Comparison of ENCODE assay signal across 9 cellular contexts in the genomic region with DNA sequence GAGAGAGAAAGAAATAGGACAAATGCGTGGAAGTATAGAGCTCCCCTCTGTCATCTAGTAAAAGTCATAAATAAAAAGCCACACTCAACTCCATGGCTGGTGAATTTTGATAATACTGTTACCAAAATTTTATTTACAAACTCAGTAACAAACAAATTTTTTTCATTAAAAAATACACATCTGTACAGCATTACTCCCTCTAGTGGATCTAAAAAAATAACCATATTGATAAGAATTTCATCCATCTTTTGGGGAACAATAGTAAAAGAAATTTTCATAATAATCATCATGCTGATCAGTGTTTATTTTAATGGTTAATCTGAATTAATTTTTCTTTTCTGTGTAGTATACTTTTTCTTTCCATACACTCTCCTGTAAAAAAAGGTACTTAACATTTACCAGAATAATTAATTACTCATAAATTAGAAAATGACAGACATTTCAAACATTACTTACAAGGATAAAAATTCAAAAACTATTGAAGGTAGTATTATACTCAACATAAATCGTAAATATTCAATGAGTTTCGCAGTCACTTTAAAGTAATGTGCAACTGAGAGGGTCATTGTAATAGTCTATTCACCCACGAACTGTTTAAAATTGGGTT.
A peak's percentile ranks its signal among the peaks of the same experiment; 100 is the strongest.
DNase-seq lines count a peak whose midpoint lies in the region; ATAC-seq and TF ChIP-seq lines count a peak whose summit lies in the region.
"Had no signal": no experiment of that assay in that cellular context is flagged by ENCODE, and none has a peak within 500 bp of the region (broad histone marks: within the 10 kb centered on the region; RNA-seq: fewer than 3 reads in every experiment).

No MANE protein-coding gene starts in this region.

- dilution Hi-C loops in IMR-90 (cut with HindIII; ENCODE audit: low sequenced_read_pairs, unreplicated experiment): no loop called here

- H4K20me1 ChIP-seq in IMR-90 (ENCODE audit: insufficient read depth, low read length): no peaks in the 10 kb centered on the region

- H3K9me3 ChIP-seq in IMR-90 (ENCODE audit: control insufficient read depth, insufficient read depth, low read length) (no peaks in the 10 kb centered on the region), adipocyte (ENCODE audit: control insufficient read depth, low read length) (no peaks in the 10 kb centered on the region)

- H3K4me3 ChIP-seq in AG10803 (ENCODE audit: low read length) (no peak overlapping the region), IMR-90 (ENCODE audit: insufficient read depth, low read depth, low read length) (no peak overlapping the region), adipocyte (ENCODE audit: low read length) (no peak overlapping the region)

- in situ Hi-C loops in IMR-90 (cut with MboI; ENCODE audit: low sequenced_read_pairs): no loop called here

- no peak overlapping the region for H2BK5ac ChIP-seq in IMR-90 (ENCODE audit: low read depth, low read length, poor library complexity, severe bottlenecking)

- no peak overlapping the region for H3K27ac ChIP-seq in IMR-90 (ENCODE audit: insufficient read depth, low read length)

- H3K9ac ChIP-seq in IMR-90 (ENCODE audit: low read depth, low read length) (no peak overlapping the region), adipocyte (ENCODE audit: low read length) (no peak overlapping the region)

- no peak overlapping the region for H3K56ac ChIP-seq in IMR-90 (ENCODE audit: extremely low read depth, insufficient read depth, low read length)

- WGBS in IMR-90 (ENCODE audit: extremely low coverage in 2 of 2, insufficient read length in 1 of 2), 2 experiments: no CpG with 5 or more reads among the region's 4 CpGs

- intact Hi-C loops in IMR-90 (cut with micrococcal nuclease): loop anchor here (1.0 to 5.0 kb wide), 2 partner anchors 202 to 221 kb away; partner anchors contain the start of gene KCTD15

- TF ChIP-seq POLR2A in IMR-90 (IDR thresholded peaks at IDR 0.05; ENCODE audit: low read depth, low read length): no peak

- H3K27me3 ChIP-seq in IMR-90 (ENCODE audit: control insufficient read depth, insufficient read depth, low read length) (no peaks in the 10 kb centered on the region; the same call in none of the 2 replicates), adipocyte (replicated peaks; ENCODE audit: control insufficient read depth, insufficient read depth, low read length) (peaks cover 16% of the 10 kb centered on the region)

- H3K4me1 ChIP-seq in IMR-90 (ENCODE audit: control insufficient read depth, insufficient read depth, low read length) (no peaks in the 10 kb centered on the region), adipocyte (ENCODE audit: control insufficient read depth, insufficient read depth, low read length) (no peaks in the 10 kb centered on the region)

- no peak overlapping the region for H2AFZ ChIP-seq in IMR-90 (replicated peaks; ENCODE audit: low read length, poor library complexity)

- CTCF ChIA-PET in IMR-90 (lab: Yijun Ruan, JAX): interaction anchor here (0.6 to 2.4 kb wide), 9 partner anchors 10 to 522 kb away, joined by 3 to 36 read pairs (median 3); no protein-coding TSS in a partner anchor

- no TSS peak for BruUV-seq in IMR-90 (replicated peaks; lab: Mats Ljungman, UMichigan)

- H3K23ac ChIP-seq in IMR-90 (ENCODE audit: low read depth, low read length): no peak overlapping the region

- no peak overlapping the region for H3K4ac ChIP-seq in IMR-90 (ENCODE audit: low read depth, low read length)

- no peak overlapping the region for H2BK15ac ChIP-seq in IMR-90 (ENCODE audit: low read depth, low read length)

- H3K79me1 ChIP-seq in IMR-90 (ENCODE audit: low read depth in 1 of 2, low read length in 2 of 2): no peaks in the 10 kb centered on the region

- H3K9me1 ChIP-seq in IMR-90 (ENCODE audit: insufficient read depth, low read length): no peaks in the 10 kb centered on the region

- TF ChIP-seq CTCF in AG10803 (conservative IDR thresholded peaks at IDR 0.05; ENCODE audit: low read length) (peak; percentile 60), IMR-90 (conservative IDR thresholded peaks at IDR 0.05; ENCODE audit: low read depth, low read length) (peak; percentile 43)

- H3K4me2 ChIP-seq in IMR-90 (ENCODE audit: low read depth, low read length): no peak overlapping the region

- H3K36me3 ChIP-seq in IMR-90 (ENCODE audit: control insufficient read depth, insufficient read depth, low read length) (no peaks in the 10 kb centered on the region), adipocyte (ENCODE audit: control insufficient read depth, insufficient read depth, low read length, severe bottlenecking) (no peaks in the 10 kb centered on the region)

- H4K91ac ChIP-seq in IMR-90 (ENCODE audit: insufficient read depth, low read depth, low read length): no peak overlapping the region

- H3K14ac ChIP-seq in IMR-90 (replicated peaks; ENCODE audit: low read depth, low read length): no peak overlapping the region

- no peak for ATAC-seq in IMR-90 (ENCODE audit: low read depth)
- ATAC-seq in HG02840 (IDR thresholded peaks at IDR 0.05; ENCODE audit: low FRiP score, unreplicated experiment): no peak
- no peak for ATAC-seq in GM21367 (IDR thresholded peaks at IDR 0.05; ENCODE audit: unreplicated experiment)
- ATAC-seq: activated T-helper 17 cell treated with anti-CD3 and anti-CD28 coated beads, Interleukin-2, amount 50 U/mL, for 72 hours had no signal

- H2BK20ac ChIP-seq in IMR-90 (ENCODE audit: low read depth, low read length): no peak overlapping the region

- no peak overlapping the region for H2AK9ac ChIP-seq in IMR-90 (replicated peaks; ENCODE audit: low read depth, low read length, poor library complexity)

- DNase-seq in AG10803 (ENCODE audit: low read depth) (peak; percentile 4), IMR-90 (no peak), adipocyte (ENCODE audit: low read depth) (peak; percentile 73), kidney glomerular epithelial cell (lab: John Stamatoyannopoulos, UW) (peak; percentile 23)
- no peak for DNase-seq in activated effector memory CD4-positive, alpha-beta T cell treated with Interleukin-2 at 50 U/mL for 16 hours
- DNase-seq in stimulated activated CD4-positive, alpha-beta T cell treated with anti-CD3 and anti-CD28 coated beads, Interleukin-4, amount 100 ng/mL, for 4 hours: no peak

- no peak overlapping the region for H2AK5ac ChIP-seq in IMR-90 (ENCODE audit: low read depth, low read length)

- H4K5ac ChIP-seq in IMR-90 (ENCODE audit: low read depth, low read length): no peak overlapping the region

- H3K18ac ChIP-seq in IMR-90 (ENCODE audit: low read depth, low read length): no peak overlapping the region

- POLR2A ChIA-PET in IMR-90 (lab: Charles Lee; ENCODE audit: unreplicated experiment): no interaction called here

- peak; percentile 28; the same call in 1 of the 2 replicates for TF ChIP-seq RAD21 in IMR-90 (IDR thresholded peaks at IDR 0.05; ENCODE audit: low read length)

- no peak overlapping the region for H2BK120ac ChIP-seq in IMR-90 (ENCODE audit: low read depth, low read length)

- H4K8ac ChIP-seq in IMR-90 (ENCODE audit: low read depth in 2 of 2, low read length in 2 of 2): no peak overlapping the region

TF ChIP-seq in IMR-90, 13 proteins besides CTCF, POLR2A, EP300 and RAD21:
- TF ChIP-seq, protein P1, sequence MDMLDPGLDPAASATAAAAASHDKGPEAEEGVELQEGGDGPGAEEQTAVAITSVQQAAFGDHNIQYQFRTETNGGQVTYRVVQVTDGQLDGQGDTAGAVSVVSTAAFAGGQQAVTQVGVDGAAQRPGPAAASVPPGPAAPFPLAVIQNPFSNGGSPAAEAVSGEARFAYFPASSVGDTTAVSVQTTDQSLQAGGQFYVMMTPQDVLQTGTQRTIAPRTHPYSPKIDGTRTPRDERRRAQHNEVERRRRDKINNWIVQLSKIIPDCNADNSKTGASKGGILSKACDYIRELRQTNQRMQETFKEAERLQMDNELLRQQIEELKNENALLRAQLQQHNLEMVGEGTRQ (IDR thresholded peaks at IDR 0.05; ENCODE audit: low read depth, low read length): no peak
- peak; percentile 41; the same call in 1 of the 2 replicates for TF ChIP-seq SMC3 (IDR thresholded peaks at IDR 0.05; ENCODE audit: low read depth, low read length)
- TF ChIP-seq FOS (IDR thresholded peaks at IDR 0.05; ENCODE audit: low read depth, low read length): no peak

Comparison
In these comparisons a context has a peak if more than half of its experiments do, and no peak if none do; other contexts are left out.
1. DNase-seq: peak in AG10803 (single experiment), adipocyte (single experiment) and kidney glomerular epithelial cell (single experiment); none in IMR-90 (single experiment), activated effector memory CD4-positive, alpha-beta T cell treated with Interleukin-2 at 50 U/mL for 16 hours (single experiment) and stimulated activated CD4-positive, alpha-beta T cell treated with anti-CD3 and anti-CD28 coated beads, Interleukin-4, amount 100 ng/mL, for 4 hours (0 of 2).